Comparison of ENCODE assay signal across 11 cellular contexts in the genomic region with DNA sequence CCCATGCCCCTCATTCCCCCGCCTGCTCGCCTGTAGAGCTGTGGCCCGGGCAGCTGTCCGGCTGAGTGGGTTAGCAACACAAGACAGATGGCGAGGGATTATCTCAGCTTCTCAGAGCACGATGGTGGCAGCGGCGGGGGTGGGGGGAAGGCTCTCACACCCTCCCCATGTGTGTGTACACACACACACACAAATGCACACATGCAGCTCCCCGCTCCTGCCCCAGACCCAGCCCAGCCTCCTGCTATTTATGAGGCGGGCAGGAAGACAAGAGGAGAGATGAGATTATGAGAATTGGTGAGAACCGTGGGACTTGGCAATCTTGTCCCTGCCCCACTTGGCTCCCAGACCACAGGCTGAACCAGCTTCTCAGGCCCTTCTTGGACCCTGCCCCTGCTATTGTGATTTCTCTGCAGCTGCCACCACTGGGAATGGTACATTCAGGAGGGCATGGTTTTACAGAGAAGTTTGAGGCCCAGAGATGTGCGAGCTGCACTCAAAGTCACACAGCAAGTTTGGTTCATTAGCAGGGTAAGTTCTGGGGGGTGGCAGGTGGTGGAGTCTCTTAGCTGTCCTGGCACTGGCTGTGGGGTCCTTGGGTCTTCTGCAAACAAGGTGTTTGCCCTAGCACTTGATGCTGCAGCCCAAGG. TPM values are rescaled to one million over a fixed set of nuclear protein-coding genes. Genes with fewer than 3 reads are reported as not detected.
DNase-seq lines count a peak whose midpoint lies in the region; ATAC-seq, FAIRE-seq and TF ChIP-seq lines count a peak whose summit lies in the region.
"Had no signal": no experiment of that assay in that cellular context is flagged by ENCODE, and none has a peak within 500 bp of the region (broad histone marks: within the 10 kb centered on the region; RNA-seq: fewer than 3 reads in every experiment).

No MANE protein-coding gene starts in this region.

- peaks cover 69% of the 10 kb centered on the region for H3K4me1 Mint-ChIP-seq in neural crest cell

- CTCF ChIA-PET in GM12878 (lab: Yijun Ruan, JAX), result interaction anchor here (0.8 to 4.1 kb wide), 8 partner anchors 10 to 115 kb away, joined by 3 to 25 read pairs (median 4); no protein-coding TSS in a partner anchor

- H4K20me1 ChIP-seq in KMS-11 (ENCODE audit: insufficient read depth), result no peaks in the 10 kb centered on the region
- H4K20me1 ChIP-seq in GM12878 (ENCODE audit: control insufficient read depth, insufficient read depth), result no peaks in the 10 kb centered on the region; the same call in 1 of the 2 replicates

- SMC1A ChIA-PET in GM12878 (lab: Charles Lee; ENCODE audit: uncharacterized antibody, unreplicated experiment), result interaction anchor here (0.6 to 7.1 kb wide), 11 partner anchors 9 to 109 kb away, joined by 3 to 50 read pairs (median 3); no protein-coding TSS in a partner anchor

- H3K4me1 ChIP-seq in ACC112 (ENCODE audit: control insufficient read depth, insufficient read depth, low read length, unreplicated experiment) (peaks cover 33% of the 10 kb centered on the region), KMS-11 (ENCODE audit: low read depth, poor library complexity, severe bottlenecking) (peaks cover 42% of the 10 kb centered on the region), GM12878 (ENCODE audit: control insufficient read depth, insufficient read depth, low read length) (peaks cover 60% of the 10 kb centered on the region), aorta (ENCODE audit: control insufficient read depth in 1 of 2, insufficient read depth in 2 of 2, low read length in 2 of 2) (no peaks in the 10 kb centered on the region)

- H3K9me3 Mint-ChIP-seq in neural crest cell, result no peaks in the 10 kb centered on the region
- H3K9me3 Mint-ChIP-seq: activated T-helper 2 cell treated with anti-CD3 and anti-CD28 coated beads, Interferon-gamma antibody, Interleukin-2, Interleukin-4, amounts not matched to agents 10 μg/mL and 5 μg/mL and 100 μg/mL, durations not matched to agents 14 hours and 24 hours and 36 hours had no signal

- TF ChIP-seq RAD21 in GM12878 (IDR thresholded peaks at IDR 0.05; ENCODE audit: insufficient read depth, low read depth, low read length), result no peak

- ATAC-seq in GM12878 (no peak), HG02938 (IDR thresholded peaks at IDR 0.05; ENCODE audit: unreplicated experiment) (no peak), aorta (ENCODE audit: low FRiP score) (no peak)
- ATAC-seq in stimulated activated naive CD8-positive, alpha-beta T cell treated with anti-CD3 and anti-CD28 coated beads, Interleukin-15, Interleukin-2, amounts not matched to agents 100 U/mL and 50 U/mL, for 24 hours, result no peak

- BruUV-seq in GM12878 (replicated peaks; lab: Mats Ljungman, UMichigan), result no TSS peak

- no peaks in the 10 kb centered on the region for H3K27me3 ChIP-seq in ACC112 (ENCODE audit: insufficient read depth, low read length)
- H3K27me3 ChIP-seq in KMS-11 (ENCODE audit: insufficient read depth, low read depth), result no peaks in the 10 kb centered on the region
- H3K27me3 ChIP-seq in GM12878 (replicated peaks in 1 of 2; ENCODE audit: control insufficient read depth in 2 of 2, insufficient read depth in 2 of 2, low read length in 1 of 2), result peaks cover 0 to 14% of the 10 kb centered on the region in 2 experiments; a peak in 3 of 4 replicates
- no peaks in the 10 kb centered on the region for H3K27me3 ChIP-seq in aorta (ENCODE audit: control insufficient read depth in 1 of 2, insufficient read depth in 2 of 2, low read length in 1 of 2)

- RAD21 ChIA-PET in GM12878 (lab: Charles Lee; ENCODE audit: unreplicated experiment), result interaction anchor here (0.6 to 5.3 kb wide), 13 partner anchors 14 to 281 kb away, joined by 3 to 60 read pairs (median 4); no protein-coding TSS in a partner anchor

- POLR2A ChIA-PET in GM12878 (lab: Charles Lee), result interaction anchor here (0.5 to 3.0 kb wide), 12 partner anchors 9 to 109 kb away, joined by 3 to 15 read pairs (median 4); no protein-coding TSS in a partner anchor

- H3K27me3 Mint-ChIP-seq in neural crest cell (ENCODE audit: low read depth), result peaks cover 31% of the 10 kb centered on the region

- H3K4me3 ChIP-seq in ACC112 (ENCODE audit: low read depth, low read length), result no peak overlapping the region
- H3K4me3 ChIP-seq in KMS-11 (IDR thresholded peaks at IDR 0.05; ENCODE audit: insufficient read depth, low read depth, low read length), result no peak overlapping the region
- H3K4me3 ChIP-seq in GM12878, result no peak overlapping the region
- H3K4me3 ChIP-seq in aorta (ENCODE audit: low read length in 2 of 2), result no peak overlapping the region

- DNase-seq in GM12878 (ENCODE audit: low read depth, low spot score) (no peak), neural crest cell (ENCODE audit: low read depth, low spot score) (no peak), NCI-H1417 (lab: John Stamatoyannopoulos, UW) (no peak), aorta (no peak)
- DNase-seq in stimulated activated naive CD8-positive, alpha-beta T cell treated with anti-CD3 and anti-CD28 coated beads, Interleukin-15, Interleukin-2, amounts not matched to agents 100 U/mL and 50 U/mL, for 24 hours, result no peak
- DNase-seq: NCI-H2081 treated with DMSO at 0.1 percent for 48 hours had no signal

- H3K4me2 ChIP-seq in KMS-11 (peak overlapping the region; percentile 95), GM12878 (ENCODE audit: control insufficient read depth, insufficient read depth) (no peak overlapping the region)

- no peak overlapping the region for H2AFZ ChIP-seq in ACC112 (ENCODE audit: low read length, unreplicated experiment)
- H2AFZ ChIP-seq in KMS-11 (ENCODE audit: low read depth), result no peak overlapping the region
- no peak overlapping the region for H2AFZ ChIP-seq in GM12878 (ENCODE audit: control insufficient read depth, low read depth, low read length)

- TF ChIP-seq POLR2A in GM12878 (IDR thresholded peaks at IDR 0.05; ENCODE audit: low read depth, low read length), result no peak

- H3K27ac Mint-ChIP-seq in neural crest cell (ENCODE audit: unreplicated experiment), result no peak overlapping the region
- H3K27ac Mint-ChIP-seq: activated T-helper 2 cell treated with anti-CD3 and anti-CD28 coated beads, Interferon-gamma antibody, Interleukin-2, Interleukin-4, amounts not matched to agents 10 μg/mL and 5 μg/mL and 100 μg/mL, durations not matched to agents 14 hours and 24 hours and 36 hours had no signal

- H3K9ac ChIP-seq in KMS-11, result peak overlapping the region; percentile 67; the same call in 1 of the 2 replicates
- H3K9ac ChIP-seq in GM12878 (ENCODE audit: control insufficient read depth, insufficient read depth, low read length), result no peak overlapping the region

- in situ Hi-C loops in GM12878 (cut with MboI), result no loop called here

- H3K79me2 ChIP-seq in ACC112 (ENCODE audit: control insufficient read depth, insufficient read depth, low read length, unreplicated experiment) (no peaks in the 10 kb centered on the region), KMS-11 (ENCODE audit: insufficient read depth, low read depth) (no peaks in the 10 kb centered on the region), GM12878 (ENCODE audit: control insufficient read depth, insufficient read depth, low read length) (no peaks in the 10 kb centered on the region)

- H3K9me3 ChIP-seq in GM12878 (replicated peaks; ENCODE audit: control insufficient read depth, insufficient read depth, low read length) (no peaks in the 10 kb centered on the region), aorta (ENCODE audit: control insufficient read depth, low read length) (no peaks in the 10 kb centered on the region)

- no peak for TF ChIP-seq CTCF in KMS-11 (conservative IDR thresholded peaks at IDR 0.05; ENCODE audit: low read depth, low read length)
- TF ChIP-seq CTCF in GM12878 (IDR thresholded peaks at IDR 0.05 in 2 of 3, conservative IDR thresholded peaks at IDR 0.05 in 1 of 3; ENCODE audit: control insufficient read depth in 2 of 3, extremely low read depth in 1 of 3, insufficient read depth in 1 of 3, low read depth in 3 of 3, low read length in 3 of 3), result no peak
- no peak for TF ChIP-seq CTCF in neural crest cell (conservative IDR thresholded peaks at IDR 0.05)

- no peaks in the 10 kb centered on the region for H3K36me3 Mint-ChIP-seq in neural crest cell (ENCODE audit: low read depth)

- no peak; a peak in 1 of 4 replicates for TF ChIP-seq EP300 in GM12878 (IDR thresholded peaks at IDR 0.05; ENCODE audit: borderline replicate concordance in 1 of 2, control insufficient read depth in 1 of 2, low read depth in 2 of 2, low read length in 2 of 2)

- WGBS in GM12878 (ENCODE audit: insufficient coverage, insufficient replicate concordance, low lambda C conversion rate, missing lambda C conversion rate), result 74% methylated on average over 12 of the region's 12 CpGs
- WGBS in aorta, 2 donors, result 69 to 70% methylated on average over 12 of the region's 12 CpGs

- no peak for FAIRE-seq in GM12878 (lab: Jason Lieb, UNC)
- FAIRE-seq: kidney had no signal

- H3K27ac ChIP-seq in ACC112 (ENCODE audit: low read depth, low read length), result peak overlapping the region; percentile 83
- H3K27ac ChIP-seq in KMS-11, result peak overlapping the region; percentile 96
- H3K27ac ChIP-seq in GM12878 (ENCODE audit: control insufficient read depth, insufficient read depth), result no peak overlapping the region
- H3K27ac ChIP-seq in aorta (ENCODE audit: low read depth in 1 of 2, low read length in 2 of 2), result peak overlapping the region in 1 of 2 donors; percentile 16

- H3K36me3 ChIP-seq in ACC112 (ENCODE audit: insufficient read depth, low read length) (no peaks in the 10 kb centered on the region), KMS-11 (ENCODE audit: insufficient read depth) (no peaks in the 10 kb centered on the region), GM12878 (ENCODE audit: control insufficient read depth in 2 of 2, insufficient read depth in 2 of 2, low read length in 1 of 2) (no peaks in the 10 kb centered on the region), aorta (ENCODE audit: control insufficient read depth in 1 of 2, insufficient read depth in 2 of 2, low read length in 1 of 2) (no peaks in the 10 kb centered on the region)

- intact Hi-C loops in GM12878 (cut with micrococcal nuclease; ENCODE audit: unreplicated experiment) (loop anchor here (5.0 kb wide), 3 partner anchors 32 to 107 kb away; no protein-coding TSS in a partner anchor), aorta (cut with DNase I) (loop anchor here (2.0 to 5.0 kb wide), 5 partner anchors 32 to 107 kb away; no protein-coding TSS in a partner anchor)

- H3K4me3 Mint-ChIP-seq in neural crest cell, result peak overlapping the region; percentile 51

RNA-seq across cellular contexts. Expression of a gene that starts 51.0 kb away (rescaled TPM):
- 0.12 and 0.23 TPM in 2 replicates for total RNA-seq in GM12878 (2013; cell fraction: nucleolus; rRNA removed)
- total RNA-seq in GM12878 (2014; rRNA removed) (0.11 TPM in 1 of 2 replicates, not detected in the other), GM12878 (2014; rRNA removed; fragmentation: Illumina TruSeq; extraction: Trizol) (not detected in 2 replicates), GM12878 (2021) (not detected in 2 replicates), neural crest cell (0.66 and 0.68 TPM in 2 replicates), aorta (under 1 TPM; 0.30 to 0.62 TPM)
- polyA plus RNA-seq in GM12878 (2011; ENCODE audit: low read depth), result 0.05 TPM
- polyA plus RNA-seq in GM12878 (2011; rRNA removed) (0.04 and 0.07 TPM in 2 replicates), GM12878 (2014; fragmentation: Illumina TruSeq; extraction: Trizol) (0.03 and 0.05 TPM in 2 replicates), GM12878 (2014; fragmentation: Nextera tagmentation; extraction: Ambion mirVana) (under 1 TPM in 1 of 2 experiments, not detected in 1; 0.02 TPM), GM12878 (2014; rRNA removed) (0.03 TPM in 1 of 2 replicates, not detected in the other), GM12878 (2016; fragmentation: Nextera tagmentation; extraction: Ambion mirVana) (under 1 TPM in 1 of 2 experiments, not detected in 1; 0.14 TPM), aorta (under 1 TPM in 1 of 2 donors, not detected in 1; 0.41 TPM)
- 0.04 and 0.07 TPM in 2 replicates for polyA plus RNA-seq in GM12878 (2011; cell fraction: cytosol; rRNA removed)
- polyA plus RNA-seq in GM12878 (2011; cell fraction: nucleus; rRNA removed), result 0.28 and 0.40 TPM in 2 replicates
- polyA plus RNA-seq in GM12878 (2012), result 0.04 and 0.15 TPM in 2 replicates
- 0.10 TPM in 1 of 2 replicates, not detected in the other for polyA minus RNA-seq in GM12878 (2011; rRNA and poly(A)+ RNA removed)
- polyA minus RNA-seq in GM12878 (2011; cell fraction: cytosol; rRNA and poly(A)+ RNA removed), result not detected in 2 replicates
- not detected in 2 replicates for polyA minus RNA-seq in GM12878 (2011; cell fraction: nucleus; rRNA and poly(A)+ RNA removed)
- total RNA-seq: activated T-helper 2 cell treated with anti-CD3 and anti-CD28 coated beads, Interferon-gamma antibody, Interleukin-2, Interleukin-4, amounts not matched to agents 10 μg/mL and 5 μg/mL and 100 μg/mL, durations not matched to agents 14 hours and 24 hours and 36 hours had no signal
